1 cellular context compared by ENCODE assay signal in genomic region chr4:71261001-71261400, GRCh38.
TF ChIP-seq lines count a peak whose summit lies in the region.

No MANE protein-coding gene starts in this region.

TF ChIP-seq in H1, 55 proteins besides CTCF, POLR2A, EP300 and RAD21 (continued from another document):
- TF ChIP-seq CHD2 (IDR thresholded peaks at IDR 0.05; ENCODE audit: low read length) (no peak), RFX5 (IDR thresholded peaks at IDR 0.05; ENCODE audit: borderline replicate concordance, low read depth, low read length) (no peak), BCL11A (IDR thresholded peaks at IDR 0.05; ENCODE audit: low read depth in 2 of 2, low read length in 2 of 2) (no peak), CEBPB (IDR thresholded peaks at IDR 0.05; ENCODE audit: low read depth, low read length) (no peak), TCF12 (IDR thresholded peaks at IDR 0.05; ENCODE audit: low read depth, low read length) (no peak), ATF3 (IDR thresholded peaks at IDR 0.05; ENCODE audit: insufficient read depth, low read depth, low read length) (no peak)
TF ChIP-seq in H1: peak in this region for 0.
